ENCODE assay signal across 1 cellular context in the genomic region with DNA sequence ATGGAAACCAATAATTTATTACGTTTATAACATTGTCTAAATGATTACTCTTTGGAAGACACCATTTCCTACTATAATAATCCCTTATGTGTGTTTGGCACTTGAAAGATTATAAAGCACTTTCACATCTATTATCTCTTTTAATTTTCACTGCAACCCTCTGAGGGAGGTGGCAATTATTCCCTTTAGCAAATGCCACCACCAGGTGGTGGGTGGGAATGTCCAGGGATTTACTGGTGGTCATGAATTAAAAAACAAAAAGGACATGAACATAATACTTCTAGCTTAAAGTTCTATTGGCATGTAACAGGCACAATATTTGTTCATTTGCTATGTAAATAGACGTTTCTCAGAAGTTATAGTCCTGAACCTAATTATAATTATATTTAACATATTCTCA.
TF ChIP-seq lines count a peak whose summit lies in the region.

No MANE protein-coding gene starts in this region.

TF ChIP-seq in H1, 55 proteins besides CTCF, POLR2A, EP300 and RAD21:
- TF ChIP-seq SRF (IDR thresholded peaks at IDR 0.05; ENCODE audit: low read depth, low read length) (no peak), RFX5 (IDR thresholded peaks at IDR 0.05; ENCODE audit: borderline replicate concordance, low read depth, low read length) (no peak), USF2 (IDR thresholded peaks at IDR 0.05; ENCODE audit: low read length) (no peak), FOSL1 (IDR thresholded peaks at IDR 0.05; ENCODE audit: insufficient read depth, low read depth, low read length) (no peak), CTBP2 (IDR thresholded peaks at IDR 0.05; ENCODE audit: borderline replicate concordance, insufficient read depth, insufficient read length, low read length) (no peak), SP4 (IDR thresholded peaks at IDR 0.05; ENCODE audit: low read length) (no peak), TEAD4 (IDR thresholded peaks at IDR 0.05; ENCODE audit: low read depth, low read length) (no peak), SUZ12 (IDR thresholded peaks at IDR 0.05; ENCODE audit: low read length) (no peak)
TF ChIP-seq in H1: peak in this region for 0.
